Comparison of ENCODE assay signal across 1 cellular context in genomic region chr2:237671466-237672173, GRCh38.
TF ChIP-seq lines count a peak whose summit lies in the region.

No MANE protein-coding gene starts in this region.

TF ChIP-seq in IMR-90, 13 proteins besides CTCF, POLR2A, EP300 and RAD21:
- no peak for TF ChIP-seq CHD1 (IDR thresholded peaks at IDR 0.05; ENCODE audit: low read depth, low read length)
- TF ChIP-seq CEBPB (IDR thresholded peaks at IDR 0.05; ENCODE audit: low read depth, low read length), result no peak
- TF ChIP-seq RCOR1 (IDR thresholded peaks at IDR 0.05; ENCODE audit: insufficient replicate concordance, low read length), result no peak
- TF ChIP-seq RFX5 (IDR thresholded peaks at IDR 0.05; ENCODE audit: low read depth, low read length), result no peak
- no peak for TF ChIP-seq SMC3 (IDR thresholded peaks at IDR 0.05; ENCODE audit: low read depth, low read length)
- TF ChIP-seq NFE2L2 (IDR thresholded peaks at IDR 0.05; ENCODE audit: low read depth, low read length), result no peak
- TF ChIP-seq MAZ (IDR thresholded peaks at IDR 0.05; ENCODE audit: borderline replicate concordance, low read depth, low read length), result no peak
- no peak for TF ChIP-seq MAFK (IDR thresholded peaks at IDR 0.05; ENCODE audit: low read depth, low read length)
- TF ChIP-seq, protein P1, sequence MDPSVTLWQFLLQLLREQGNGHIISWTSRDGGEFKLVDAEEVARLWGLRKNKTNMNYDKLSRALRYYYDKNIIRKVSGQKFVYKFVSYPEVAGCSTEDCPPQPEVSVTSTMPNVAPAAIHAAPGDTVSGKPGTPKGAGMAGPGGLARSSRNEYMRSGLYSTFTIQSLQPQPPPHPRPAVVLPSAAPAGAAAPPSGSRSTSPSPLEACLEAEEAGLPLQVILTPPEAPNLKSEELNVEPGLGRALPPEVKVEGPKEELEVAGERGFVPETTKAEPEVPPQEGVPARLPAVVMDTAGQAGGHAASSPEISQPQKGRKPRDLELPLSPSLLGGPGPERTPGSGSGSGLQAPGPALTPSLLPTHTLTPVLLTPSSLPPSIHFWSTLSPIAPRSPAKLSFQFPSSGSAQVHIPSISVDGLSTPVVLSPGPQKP (IDR thresholded peaks at IDR 0.05; ENCODE audit: borderline replicate concordance, low read depth, low read length), result no peak
- TF ChIP-seq MXI1 (IDR thresholded peaks at IDR 0.05; ENCODE audit: borderline replicate concordance, low read depth, low read length), result no peak
- TF ChIP-seq BHLHE40 (IDR thresholded peaks at IDR 0.05; ENCODE audit: low read depth, low read length), result no peak
- no peak for TF ChIP-seq FOS (IDR thresholded peaks at IDR 0.05; ENCODE audit: low read depth, low read length)
